In genomic region chr2:102983786-102984185, GRCh38 we compare ENCODE assay signal across 23 cellular contexts.
"Had no signal": no experiment of that assay in that cellular context is flagged by ENCODE, and none has a peak within 500 bp of the region (broad histone marks: within the 10 kb centered on the region; RNA-seq: fewer than 3 reads in every experiment).

No MANE protein-coding gene starts in this region.

- H3K4me1 ChIP-seq: esophagus squamous epithelium, suprapubic skin, thyroid gland had no signal

- H3K4me3 ChIP-seq: esophagus squamous epithelium, hepatocyte, lung, neural progenitor cell, ovary, smooth muscle cell, suprapubic skin, thyroid gland had no signal

- H3K27me3 ChIP-seq: hepatocyte, neural progenitor cell, ovary, thyroid gland had no signal

- DNase-seq: effector memory CD8-positive, alpha-beta T cell; esophagus squamous epithelium; foreskin fibroblast; head of caudate nucleus; left colon; left ventricle myocardium superior; mesenchymal stem cell; midbrain; nucleus accumbens; ovary; right cardiac atrium; stimulated activated CD4-positive, alpha-beta T cell treated with anti-CD3 and anti-CD28 coated beads, Interleukin-2, amount 100 ng/mL, for 48 hours; stimulated activated CD8-positive, alpha-beta memory T cell treated with anti-CD3 and anti-CD28 coated beads, Interleukin-4, amount 100 ng/mL, for 48 hours; stimulated activated naive CD8-positive, alpha-beta T cell treated with anti-CD3 and anti-CD28 coated beads, Interleukin-15, Interleukin-2, amounts not matched to agents 100 U/mL and 50 U/mL, for 24 hours; thyroid gland had no signal

- H3K9me3 ChIP-seq: esophagus squamous epithelium, ovary, suprapubic skin, thyroid gland had no signal

- ATAC-seq: effector memory CD8-positive, alpha-beta T cell; left colon; left ventricle myocardium superior; natural killer cell treated with Interleukin-12 subunit alpha and Interleukin-12 subunit beta and Interleukin-15 and Interleukin-18, amount 100 ng/mL, for 72 hours; right cardiac atrium; stimulated activated effector memory CD8-positive, alpha-beta T cell treated with anti-CD3 and anti-CD28 coated beads, Interleukin-12 subunit alpha, Interleukin-12 subunit beta, amount 100 ng/mL, for 72 hours; stimulated activated naive CD8-positive, alpha-beta T cell treated with anti-CD3 and anti-CD28 coated beads, Interleukin-15, Interleukin-2, amounts not matched to agents 100 U/mL and 50 U/mL, for 24 hours had no signal

- H3K27ac ChIP-seq: esophagus squamous epithelium, hepatocyte, neural progenitor cell, ovary, suprapubic skin, thyroid gland had no signal

- H3K36me3 ChIP-seq: esophagus squamous epithelium, neural progenitor cell, ovary, suprapubic skin, thyroid gland had no signal

- FAIRE-seq: urothelium cell line had no signal
